10 cellular contexts compared by ENCODE assay signal in the genomic region with DNA sequence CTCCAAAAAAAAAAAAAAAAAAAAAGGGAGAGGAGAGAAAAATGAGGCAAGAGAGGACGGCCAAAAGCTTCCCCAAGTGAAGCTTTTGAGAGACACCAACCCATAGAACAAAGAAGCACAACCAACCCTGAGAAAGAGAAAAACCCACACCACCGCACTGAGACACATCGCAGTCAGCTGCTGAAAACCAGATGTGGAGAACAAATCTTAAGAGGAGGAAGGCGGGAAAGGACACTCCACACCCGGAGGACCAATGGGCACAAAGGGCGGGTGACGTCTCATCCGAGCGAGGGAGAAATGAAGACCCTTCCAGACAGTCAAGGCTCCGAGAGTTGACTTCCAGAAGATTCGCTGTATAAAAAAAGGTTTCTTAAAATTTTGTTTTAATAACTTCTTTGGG.
DNase-seq lines count a peak whose midpoint lies in the region; ATAC-seq and TF ChIP-seq lines count a peak whose summit lies in the region.
"Had no signal": no experiment of that assay in that cellular context is flagged by ENCODE, and none has a peak within 500 bp of the region (broad histone marks: within the 10 kb centered on the region; RNA-seq: fewer than 3 reads in every experiment).

No MANE protein-coding gene starts in this region.

- H4K12ac ChIP-seq in trophoblast cell (ENCODE audit: low read depth, low read length), result no peak overlapping the region

- DNase-seq in CD8-positive, alpha-beta T cell, result no peak
- DNase-seq in SJSA1 (ENCODE audit: low read depth in 1 of 2, low spot score in 2 of 2), result no peak
- DNase-seq in epithelial cell of prostate (ENCODE audit: low read depth, low spot score), result no peak
- DNase-seq in trophoblast cell, result no peak
- DNase-seq in stimulated activated CD4-positive, alpha-beta T cell treated with anti-CD3 and anti-CD28 coated beads, Interleukin-15, amount 100 ng/mL, for 24 hours, result no peak
- DNase-seq in NCI-H1694 treated with DMSO at 0.1 percent for 48 hours (lab: John Stamatoyannopoulos, UW), result no peak
- no peak for DNase-seq in OCI-M2 (lab: John Stamatoyannopoulos, UW; ENCODE audit: unreplicated experiment)
- DNase-seq: NCI-H1048 had no signal

- no peaks in the 10 kb centered on the region for H3K27me3 ChIP-seq in CD8-positive, alpha-beta T cell (ENCODE audit: insufficient read depth, low read length)
- H3K27me3 ChIP-seq in SJSA1 (replicated peaks), result no peaks in the 10 kb centered on the region
- no peaks in the 10 kb centered on the region for H3K27me3 ChIP-seq in trophoblast cell (ENCODE audit: insufficient read depth, low read length)

- peak overlapping the region; percentile 94 for H3K27ac Mint-ChIP-seq in CD8-positive, alpha-beta T cell

- peaks cover 24% of the 10 kb centered on the region for H3K36me3 Mint-ChIP-seq in CD8-positive, alpha-beta T cell

- H3K4me3 Mint-ChIP-seq in CD8-positive, alpha-beta T cell, result peak overlapping the region; percentile 56

- no peak overlapping the region for H3K9ac ChIP-seq in trophoblast cell (ENCODE audit: low read length)

- peak overlapping the region; percentile 61 for H3K18ac ChIP-seq in trophoblast cell (ENCODE audit: low read length)

- peak overlapping the region; percentile 10 for H3K27ac ChIP-seq in CD8-positive, alpha-beta T cell (ENCODE audit: low read depth, low read length)
- H3K27ac ChIP-seq in SJSA1, result peak overlapping the region; percentile 89
- H3K27ac ChIP-seq in epithelial cell of prostate, result peak overlapping the region; percentile 83
- H3K27ac ChIP-seq in trophoblast cell (ENCODE audit: low read depth, low read length), result no peak overlapping the region

- H4K8ac ChIP-seq in trophoblast cell (ENCODE audit: low read depth, low read length), result no peak overlapping the region

- H3K79me2 ChIP-seq in trophoblast cell (ENCODE audit: control insufficient read depth, insufficient read depth, low read length, poor library complexity), result no peaks in the 10 kb centered on the region

- no peak overlapping the region for H3K4ac ChIP-seq in trophoblast cell (ENCODE audit: low read depth, low read length)

- no peak for TF ChIP-seq CTCF in CD8-positive, alpha-beta T cell (IDR thresholded peaks at IDR 0.05)

- H4K91ac ChIP-seq in trophoblast cell (ENCODE audit: low read depth, low read length), result peak overlapping the region; percentile 8

- CTCF ChIA-PET in CD8-positive, alpha-beta T cell (lab: Charles Lee), result interaction anchor here (1.2 to 1.9 kb wide), 6 partner anchors 16 to 160 kb away, joined by 3 to 12 read pairs (median 6); no protein-coding TSS in a partner anchor

- H3K4me2 ChIP-seq in trophoblast cell (ENCODE audit: low read length), result no peak overlapping the region

- no peaks in the 10 kb centered on the region for H3K9me3 ChIP-seq in CD8-positive, alpha-beta T cell (ENCODE audit: low read length)
- H3K9me3 ChIP-seq in SJSA1 (replicated peaks) (no peaks in the 10 kb centered on the region), trophoblast cell (ENCODE audit: insufficient read depth, low read depth, low read length) (no peaks in the 10 kb centered on the region)
- H3K9me3 ChIP-seq: mucosa of descending colon had no signal

- H3K27me3 Mint-ChIP-seq in CD8-positive, alpha-beta T cell (ENCODE audit: low read depth), result no peaks in the 10 kb centered on the region

- H2BK5ac ChIP-seq in trophoblast cell (ENCODE audit: low read depth, low read length, poor library complexity), result no peak overlapping the region

- peak overlapping the region; percentile 46 for H2BK12ac ChIP-seq in trophoblast cell (ENCODE audit: low read length)

- H3K9me3 Mint-ChIP-seq in CD8-positive, alpha-beta T cell, result no peaks in the 10 kb centered on the region

- no CpG with 5 or more reads among the region's 11 CpGs for whole genome bisulfite sequencing in trophoblast cell (ENCODE audit: extremely low coverage, insufficient coverage, insufficient read length)

- no peak overlapping the region for H3K23ac ChIP-seq in trophoblast cell (ENCODE audit: low read length)

- H2AFZ ChIP-seq in trophoblast cell (ENCODE audit: insufficient read depth, low read length, poor library complexity), result no peak overlapping the region

- H2AK5ac ChIP-seq in trophoblast cell (ENCODE audit: low read length), result no peak overlapping the region

- intact Hi-C loops in CD8-positive, alpha-beta T cell (cut with DNase I, micrococcal nuclease), result no loop called here

- H3K4me1 ChIP-seq in CD8-positive, alpha-beta T cell (ENCODE audit: insufficient read depth, low read length), result peaks cover 31% of the 10 kb centered on the region
- H3K4me1 ChIP-seq in SJSA1 (replicated peaks) (peaks cover 45% of the 10 kb centered on the region), trophoblast cell (ENCODE audit: control insufficient read depth in 1 of 2, insufficient read depth in 2 of 2, low read length in 2 of 2) (peaks cover 11 to 15% of the 10 kb centered on the region in 2 experiments)

- peaks cover 45% of the 10 kb centered on the region for H3K4me1 Mint-ChIP-seq in CD8-positive, alpha-beta T cell (ENCODE audit: low read depth)

- no peak for ATAC-seq in CD8-positive, alpha-beta T cell
- ATAC-seq in GM19035 (IDR thresholded peaks at IDR 0.05; ENCODE audit: unreplicated experiment), result no peak

- peaks cover 5% of the 10 kb centered on the region for H3K79me1 ChIP-seq in trophoblast cell (ENCODE audit: low read length)

- H3K36me3 ChIP-seq in CD8-positive, alpha-beta T cell (ENCODE audit: insufficient read depth, low read length), result no peaks in the 10 kb centered on the region
- H3K36me3 ChIP-seq in SJSA1, result peaks cover 40% of the 10 kb centered on the region
- peaks cover 4 to 5% of the 10 kb centered on the region in 2 experiments for H3K36me3 ChIP-seq in trophoblast cell (ENCODE audit: control insufficient read depth in 1 of 2, insufficient read depth in 2 of 2, low read length in 2 of 2)

- H3K14ac ChIP-seq in trophoblast cell (ENCODE audit: low read length), result no peak overlapping the region

- no peak overlapping the region for H2BK120ac ChIP-seq in trophoblast cell (ENCODE audit: insufficient read depth, low read length, poor library complexity)

- POLR2A ChIA-PET in CD8-positive, alpha-beta T cell (lab: Charles Lee), result interaction anchor here (1.0 kb wide), 1 partner anchor 17 kb away, joined by 3 read pairs; no protein-coding TSS in a partner anchor

- H3K4me3 ChIP-seq in CD8-positive, alpha-beta T cell (ENCODE audit: low read depth, low read length), result no peak overlapping the region
- H3K4me3 ChIP-seq in SJSA1, result no peak overlapping the region
- H3K4me3 ChIP-seq in trophoblast cell (ENCODE audit: low read depth, low read length), result no peak overlapping the region
- H3K4me3 ChIP-seq: mucosa of descending colon had no signal
